Comparison of ENCODE assay signal across 8 cellular contexts in genomic region chr12:56688129-56688845, GRCh38. TPM values are rescaled to one million over a fixed set of nuclear protein-coding genes. Genes with fewer than 3 reads are reported as not detected.
DNase-seq lines count a peak whose midpoint lies in the region; ATAC-seq and TF ChIP-seq lines count a peak whose summit lies in the region.

A gene with protein sequence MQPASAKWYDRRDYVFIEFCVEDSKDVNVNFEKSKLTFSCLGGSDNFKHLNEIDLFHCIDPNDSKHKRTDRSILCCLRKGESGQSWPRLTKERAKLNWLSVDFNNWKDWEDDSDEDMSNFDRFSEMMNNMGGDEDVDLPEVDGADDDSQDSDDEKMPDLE (minus strand): TSS chr12:56688284. CDS start chr12:56687999, 285 bp downstream.

- H3K27ac ChIP-seq in testis = peak within 1 kb of the TSS; percentile 100

- no peaks in the 10 kb centered on the region for H3K9me3 ChIP-seq in testis

- DNase-seq in GM06990 (ENCODE audit: extremely low read depth, insufficient read length) (peak; percentile 99), NCI-H1092 (lab: John Stamatoyannopoulos, UW) (peak; percentile 94), glomerular endothelial cell (ENCODE audit: extremely low read depth, low read depth, low spot score) (peak; percentile 87), omental fat pad (ENCODE audit: low spot score) (peak; percentile 91), testis (peak; percentile 97)

- WGBS in testis, 2 donors = 0 to 1% methylated on average over 8 to 64 of the region's 64 CpGs

- intact Hi-C loops in testis (cut with DNase I; ENCODE audit: low total_unique reads) = no loop called here

- H3K4me1 ChIP-seq in testis = peaks cover 22% of the 10 kb centered on the region

- peaks cover 24% of the 10 kb centered on the region for H3K36me3 Mint-ChIP-seq in activated naive CD4-positive, alpha-beta T cell treated with anti-CD3 and anti-CD28 coated beads, Interleukin-2, amount 50 U/mL, for 24 hours

- no peaks in the 10 kb centered on the region for H3K9me3 Mint-ChIP-seq in activated naive CD4-positive, alpha-beta T cell treated with anti-CD3 and anti-CD28 coated beads, Interleukin-2, amount 50 U/mL, for 24 hours

- peak within 1 kb of the TSS; percentile 100 for H3K4me3 Mint-ChIP-seq in activated naive CD4-positive, alpha-beta T cell treated with anti-CD3 and anti-CD28 coated beads, Interleukin-2, amount 50 U/mL, for 24 hours

- TF ChIP-seq CTCF in GM06990 (IDR thresholded peaks at IDR 0.05; ENCODE audit: insufficient read depth, low read length, poor library complexity, severe bottlenecking) (no peak), omental fat pad (IDR thresholded peaks at IDR 0.05) (no peak), testis (IDR thresholded peaks at IDR 0.05) (no peak)

- peak within 1 kb of the TSS; percentile 100 for H3K27ac Mint-ChIP-seq in activated naive CD4-positive, alpha-beta T cell treated with anti-CD3 and anti-CD28 coated beads, Interleukin-2, amount 50 U/mL, for 24 hours

- H3K27me3 Mint-ChIP-seq in activated naive CD4-positive, alpha-beta T cell treated with anti-CD3 and anti-CD28 coated beads, Interleukin-2, amount 50 U/mL, for 24 hours = no peaks in the 10 kb centered on the region

- ATAC-seq in HG02588 (IDR thresholded peaks at IDR 0.05; ENCODE audit: unreplicated experiment) (peak; percentile 69), SK-N-SH treated with all-trans-retinoic acid at 6 μM for 48 hours (peak; percentile 89), omental fat pad (ENCODE audit: low FRiP score) (peak; percentile 93)

- peaks cover 28% of the 10 kb centered on the region for H3K4me1 Mint-ChIP-seq in activated naive CD4-positive, alpha-beta T cell treated with anti-CD3 and anti-CD28 coated beads, Interleukin-2, amount 50 U/mL, for 24 hours

- H3K27me3 ChIP-seq in GM06990 (replicated peaks; ENCODE audit: control insufficient read depth, insufficient read depth, low read length) (no peaks in the 10 kb centered on the region), testis (no peaks in the 10 kb centered on the region)

- H3K4me3 ChIP-seq in GM06990 (replicated peaks; ENCODE audit: low read depth, low read length) (peak within 1 kb of the TSS; percentile 100), testis (peak within 1 kb of the TSS; percentile 97 to 99)

- peak; percentile 93 for TF ChIP-seq POLR2A in testis (IDR thresholded peaks at IDR 0.05)

- H3K36me3 ChIP-seq in GM06990 (ENCODE audit: control insufficient read depth, insufficient read depth, low read length) = no peaks in the 10 kb centered on the region
- H3K36me3 ChIP-seq in testis (ENCODE audit: low read depth, missing control alignments) = no peaks in the 10 kb centered on the region

TF ChIP-seq in SK-N-SH treated with all-trans-retinoic acid at 6 μM for 48 hours, 23 proteins besides CTCF, POLR2A, EP300 and RAD21:
- TF ChIP-seq CSDC2 (CRISPR knock-in tag; IDR thresholded peaks at IDR 0.05) (peak; percentile 78), TSHZ2 (CRISPR knock-in tag; IDR thresholded peaks at IDR 0.05) (0 out of 2 replicates have a peak, but pooled peaks have one; percentile 37), ISL1 (CRISPR knock-in tag; IDR thresholded peaks at IDR 0.05) (no peak), ZC3H10 (CRISPR knock-in tag; IDR thresholded peaks at IDR 0.05) (no peak), ZFP3 (CRISPR knock-in tag; IDR thresholded peaks at IDR 0.05) (0 out of 2 replicates have a peak, but pooled peaks have one; percentile 15), RARB (CRISPR knock-in tag; IDR thresholded peaks at IDR 0.05) (no peak), ZNF8 (CRISPR knock-in tag; IDR thresholded peaks at IDR 0.05) (0 out of 2 replicates have a peak, but pooled peaks have one; percentile 27), OSR1 (CRISPR knock-in tag; IDR thresholded peaks at IDR 0.05) (no peak), BACH2 (CRISPR knock-in tag; IDR thresholded peaks at IDR 0.05; ENCODE audit: borderline replicate concordance) (no peak)
- TF ChIP-seq, protein P1, sequence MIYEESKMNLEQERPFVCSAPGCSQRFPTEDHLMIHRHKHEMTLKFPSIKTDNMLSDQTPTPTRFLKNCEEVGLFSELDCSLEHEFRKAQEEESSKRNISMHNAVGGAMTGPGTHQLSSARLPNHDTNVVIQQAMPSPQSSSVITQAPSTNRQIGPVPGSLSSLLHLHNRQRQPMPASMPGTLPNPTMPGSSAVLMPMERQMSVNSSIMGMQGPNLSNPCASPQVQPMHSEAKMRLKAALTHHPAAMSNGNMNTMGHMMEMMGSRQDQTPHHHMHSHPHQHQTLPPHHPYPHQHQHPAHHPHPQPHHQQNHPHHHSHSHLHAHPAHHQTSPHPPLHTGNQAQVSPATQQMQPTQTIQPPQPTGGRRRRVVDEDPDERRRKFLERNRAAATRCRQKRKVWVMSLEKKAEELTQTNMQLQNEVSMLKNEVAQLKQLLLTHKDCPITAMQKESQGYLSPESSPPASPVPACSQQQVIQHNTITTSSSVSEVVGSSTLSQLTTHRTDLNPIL (CRISPR knock-in tag; IDR thresholded peaks at IDR 0.05; ENCODE audit: low read depth) = no peak
- TF ChIP-seq, protein P2, sequence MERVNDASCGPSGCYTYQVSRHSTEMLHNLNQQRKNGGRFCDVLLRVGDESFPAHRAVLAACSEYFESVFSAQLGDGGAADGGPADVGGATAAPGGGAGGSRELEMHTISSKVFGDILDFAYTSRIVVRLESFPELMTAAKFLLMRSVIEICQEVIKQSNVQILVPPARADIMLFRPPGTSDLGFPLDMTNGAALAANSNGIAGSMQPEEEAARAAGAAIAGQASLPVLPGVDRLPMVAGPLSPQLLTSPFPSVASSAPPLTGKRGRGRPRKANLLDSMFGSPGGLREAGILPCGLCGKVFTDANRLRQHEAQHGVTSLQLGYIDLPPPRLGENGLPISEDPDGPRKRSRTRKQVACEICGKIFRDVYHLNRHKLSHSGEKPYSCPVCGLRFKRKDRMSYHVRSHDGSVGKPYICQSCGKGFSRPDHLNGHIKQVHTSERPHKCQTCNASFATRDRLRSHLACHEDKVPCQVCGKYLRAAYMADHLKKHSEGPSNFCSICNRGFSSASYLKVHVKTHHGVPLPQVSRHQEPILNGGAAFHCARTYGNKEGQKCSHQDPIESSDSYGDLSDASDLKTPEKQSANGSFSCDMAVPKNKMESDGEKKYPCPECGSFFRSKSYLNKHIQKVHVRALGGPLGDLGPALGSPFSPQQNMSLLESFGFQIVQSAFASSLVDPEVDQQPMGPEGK (CRISPR knock-in tag; IDR thresholded peaks at IDR 0.05; ENCODE audit: borderline replicate concordance) = no peak
- TF ChIP-seq, protein P3, sequence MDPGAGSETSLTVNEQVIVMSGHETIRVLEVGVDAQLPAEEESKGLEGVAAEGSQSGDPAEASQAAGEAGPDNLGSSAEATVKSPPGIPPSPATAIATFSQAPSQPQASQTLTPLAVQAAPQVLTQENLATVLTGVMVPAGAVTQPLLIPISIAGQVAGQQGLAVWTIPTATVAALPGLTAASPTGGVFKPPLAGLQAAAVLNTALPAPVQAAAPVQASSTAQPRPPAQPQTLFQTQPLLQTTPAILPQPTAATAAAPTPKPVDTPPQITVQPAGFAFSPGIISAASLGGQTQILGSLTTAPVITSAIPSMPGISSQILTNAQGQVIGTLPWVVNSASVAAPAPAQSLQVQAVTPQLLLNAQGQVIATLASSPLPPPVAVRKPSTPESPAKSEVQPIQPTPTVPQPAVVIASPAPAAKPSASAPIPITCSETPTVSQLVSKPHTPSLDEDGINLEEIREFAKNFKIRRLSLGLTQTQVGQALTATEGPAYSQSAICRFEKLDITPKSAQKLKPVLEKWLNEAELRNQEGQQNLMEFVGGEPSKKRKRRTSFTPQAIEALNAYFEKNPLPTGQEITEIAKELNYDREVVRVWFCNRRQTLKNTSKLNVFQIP (CRISPR knock-in tag; IDR thresholded peaks at IDR 0.05; ENCODE audit: borderline replicate concordance, low read depth) = no peak
TF ChIP-seq in SK-N-SH treated with all-trans-retinoic acid at 6 μM for 48 hours: peak in this region for 4.

RNA-seq across cellular contexts. Expression of the gene that starts here (rescaled TPM):
- total RNA-seq in glomerular endothelial cell (110 and 111 TPM in 2 replicates), omental fat pad (100 to 1,000 TPM in 1 of 4 donors, 10 to 100 TPM in 3; 80.7 to 103 (median 84.6) TPM), testis (100 to 1,000 TPM; 102 to 110 TPM)
- 267 TPM for polyA plus RNA-seq in testis (ENCODE audit: insufficient read depth, low read depth, low replicate concordance)

Comparison
In these comparisons a context has a peak if more than half of its experiments do, and no peak if none do; other contexts are left out.
1. Peak in every context shown above with its lines: DNase-seq, ATAC-seq, H3K4me3 ChIP-seq and H3K27ac ChIP-seq.